8 cellular contexts compared by ENCODE assay signal in genomic region chr9:137301086-137301947, GRCh38. TPM values are rescaled to one million over a fixed set of nuclear protein-coding genes. Genes with fewer than 3 reads are reported as not detected.
A peak's percentile ranks its signal among the peaks of the same experiment; 100 is the strongest.
DNase-seq lines count a peak whose midpoint lies in the region; ATAC-seq and TF ChIP-seq lines count a peak whose summit lies in the region.

No MANE protein-coding gene starts in this region.

- peaks cover 52% of the 10 kb centered on the region for H3K36me3 Mint-ChIP-seq in Calu3 (ENCODE audit: insufficient read depth, unreplicated experiment)
- no peaks in the 10 kb centered on the region for H3K36me3 Mint-ChIP-seq in activated CD8-positive, alpha-beta T cell treated with anti-CD3 and anti-CD28 coated beads for 36 hours (ENCODE audit: low read depth)
- no peaks in the 10 kb centered on the region for H3K36me3 Mint-ChIP-seq in osteocyte (ENCODE audit: unreplicated experiment)

- POLR2A ChIA-PET in activated CD8-positive, alpha-beta T cell treated with anti-CD3 and anti-CD28 coated beads for 36 hours (lab: Charles Lee): interaction anchor here (0.6 to 1.9 kb wide), 8 partner anchors 12 to 251 kb away, joined by 3 to 5 read pairs (median 3); partner anchors contain the start of genes MRPL41, NELFB, RNF208 and TOR4A

- H3K27me3 Mint-ChIP-seq in Calu3 (ENCODE audit: unreplicated experiment) (no peaks in the 10 kb centered on the region), osteocyte (ENCODE audit: unreplicated experiment) (peaks cover 10% of the 10 kb centered on the region)
- H3K27me3 Mint-ChIP-seq in activated CD8-positive, alpha-beta T cell treated with anti-CD3 and anti-CD28 coated beads for 36 hours: peaks cover 25% of the 10 kb centered on the region

- H3K4me1 Mint-ChIP-seq in Calu3 (ENCODE audit: low read depth, unreplicated experiment) (peaks cover 11% of the 10 kb centered on the region), osteocyte (ENCODE audit: unreplicated experiment) (peaks cover 22% of the 10 kb centered on the region)
- H3K4me1 Mint-ChIP-seq in activated CD8-positive, alpha-beta T cell treated with anti-CD3 and anti-CD28 coated beads for 36 hours (ENCODE audit: low read depth): peaks cover 11% of the 10 kb centered on the region

- H3K4me3 ChIP-seq in foreskin fibroblast (ENCODE audit: low read depth in 1 of 2, low read length in 2 of 2): peak overlapping the region; percentile 22 to 40

- CTCF ChIA-PET in Calu3 (lab: Charles Lee): interaction anchor here (0.6 to 1.2 kb wide), 5 partner anchors 14 to 250 kb away, joined by 3 to 7 read pairs (median 3); partner anchors contain the start of genes ENTPD8 and MRPL41
- CTCF ChIA-PET in activated CD8-positive, alpha-beta T cell treated with anti-CD3 and anti-CD28 coated beads for 36 hours (lab: Charles Lee): interaction anchor here (0.7 to 2.4 kb wide), 18 partner anchors 12 to 234 kb away, joined by 3 to 8 read pairs (median 3); partner anchors contain the start of genes EXD3, NOXA1 and NSMF

- TF ChIP-seq CTCF in Calu3 (IDR thresholded peaks at IDR 0.05; ENCODE audit: unreplicated experiment): no peak
- TF ChIP-seq CTCF in activated CD8-positive, alpha-beta T cell treated with anti-CD3 and anti-CD28 coated beads for 36 hours (IDR thresholded peaks at IDR 0.05): no peak
- no peak for TF ChIP-seq CTCF in foreskin fibroblast (IDR thresholded peaks at IDR 0.05; ENCODE audit: low read depth, low read length)
- TF ChIP-seq CTCF in osteocyte (IDR thresholded peaks at IDR 0.05): peak; percentile 53

- in situ Hi-C loops in KBM-7 (cut with MboI; ENCODE audit: low pct_unique_long_range_greater_than_20kb, low sequenced_read_pairs): no loop called here

- H3K4me3 Mint-ChIP-seq in Calu3 (ENCODE audit: low read depth, unreplicated experiment): peak overlapping the region; percentile 81
- H3K4me3 Mint-ChIP-seq in activated CD8-positive, alpha-beta T cell treated with anti-CD3 and anti-CD28 coated beads for 36 hours: peak overlapping the region; percentile 73
- H3K4me3 Mint-ChIP-seq in osteocyte (ENCODE audit: unreplicated experiment): peak overlapping the region; percentile 77

- H3K27ac Mint-ChIP-seq in Calu3 (ENCODE audit: unreplicated experiment) (peak overlapping the region; percentile 71), osteocyte (ENCODE audit: unreplicated experiment) (no peak overlapping the region)
- H3K27ac Mint-ChIP-seq in activated CD8-positive, alpha-beta T cell treated with anti-CD3 and anti-CD28 coated beads for 36 hours: no peak overlapping the region

- peak; percentile 4 for ATAC-seq in GM19025 (IDR thresholded peaks at IDR 0.05; ENCODE audit: low read depth, unreplicated experiment)
- peak; percentile 12 for ATAC-seq in activated CD8-positive, alpha-beta T cell treated with anti-CD3 and anti-CD28 coated beads for 36 hours

- intact Hi-C loops in Calu3 (cut with micrococcal nuclease; ENCODE audit: unreplicated experiment): no loop called here
- intact Hi-C loops in activated CD8-positive, alpha-beta T cell treated with anti-CD3 and anti-CD28 coated beads for 36 hours (cut with micrococcal nuclease): loop anchor here (10.0 kb wide), 1 partner anchor 223 kb away; no protein-coding TSS in a partner anchor

- DNase-seq in Calu3: peak; percentile 56
- peak; percentile 60 for DNase-seq in KBM-7
- DNase-seq in activated CD8-positive, alpha-beta T cell treated with anti-CD3 and anti-CD28 coated beads for 36 hours: peak; percentile 52
- peak in 1 of 2 donors; percentile 66 for DNase-seq in foreskin fibroblast
- DNase-seq in osteocyte (ENCODE audit: extremely low spot score, unreplicated experiment): no peak
- no peak for DNase-seq in NCI-H2107 (lab: John Stamatoyannopoulos, UW)
- DNase-seq in GOT3 (lab: John Stamatoyannopoulos, UW): no peak

- H3K9me3 Mint-ChIP-seq in Calu3 (ENCODE audit: low read depth, unreplicated experiment): no peaks in the 10 kb centered on the region
- H3K9me3 Mint-ChIP-seq in activated CD8-positive, alpha-beta T cell treated with anti-CD3 and anti-CD28 coated beads for 36 hours: no peaks in the 10 kb centered on the region
- no peaks in the 10 kb centered on the region for H3K9me3 Mint-ChIP-seq in osteocyte (ENCODE audit: unreplicated experiment)

- no TSS peak for BruUV-seq in Calu3 (replicated peaks; lab: Mats Ljungman, UMichigan)

RNA-seq across cellular contexts. Expression of gene NRARP, which starts 0.8 kb away (rescaled TPM):
- total RNA-seq in Calu3 (2022): 32.6 and 32.9 TPM in 2 replicates
- 1 to 10 TPM; 3.3 to 4.4 TPM for total RNA-seq in activated CD8-positive, alpha-beta T cell treated with anti-CD3 and anti-CD28 coated beads for 36 hours
- 1.8 and 2.1 TPM in 2 replicates for total RNA-seq in osteocyte

RNA-seq across cellular contexts. Expression of gene TOR4A, which starts 23.8 kb away (rescaled TPM):
- total RNA-seq in Calu3 (2022) (51.8 and 60.2 TPM in 2 replicates), osteocyte (1.2 and 1.9 TPM in 2 replicates)
- 1 to 10 TPM; 2.9 to 3.0 TPM for total RNA-seq in activated CD8-positive, alpha-beta T cell treated with anti-CD3 and anti-CD28 coated beads for 36 hours

RNA-seq across cellular contexts. Expression of gene NELFB, which starts 46.2 kb away (rescaled TPM):
- total RNA-seq in Calu3 (2022) (41.8 and 43.5 TPM in 2 replicates), osteocyte (54.1 and 57.6 TPM in 2 replicates)
- 10 to 100 TPM; 50.9 to 54.3 TPM for total RNA-seq in activated CD8-positive, alpha-beta T cell treated with anti-CD3 and anti-CD28 coated beads for 36 hours

RNA-seq across cellular contexts. Expression of gene STPG3, which starts 50.2 kb away (rescaled TPM):
- total RNA-seq in Calu3 (2022) (not detected in 2 replicates), osteocyte (0.50 and 0.78 TPM in 2 replicates)
- not detected for total RNA-seq in activated CD8-positive, alpha-beta T cell treated with anti-CD3 and anti-CD28 coated beads for 36 hours

Comparison
In these comparisons a context has a peak if more than half of its experiments do, and no peak if none do; other contexts are left out.
1. DNase-seq: peak in Calu3 (single experiment), KBM-7 (single experiment) and activated CD8-positive, alpha-beta T cell treated with anti-CD3 and anti-CD28 coated beads for 36 hours (single experiment); none in osteocyte (single experiment), NCI-H2107 (single experiment) and GOT3 (single experiment).
2. RNA of gene TOR4A, which starts 23.8 kb away (total RNA-seq): 51.8 to 60.2 TPM in Calu3; 2.9 to 3.0 TPM in activated CD8-positive, alpha-beta T cell treated with anti-CD3 and anti-CD28 coated beads for 36 hours and 1.2 to 1.9 TPM in osteocyte; every median in the first group is over 10 times any median in the second.
3. Peak in every context shown above with its lines, with median percentiles within 50 percentile points of each other: H3K4me3 Mint-ChIP-seq.